In genomic region chr17:58005031-58005727, GRCh38 we compare ENCODE assay signal across 8 cellular contexts. TPM values are rescaled to one million over a fixed set of nuclear protein-coding genes. Genes with fewer than 3 reads are reported as not detected.
DNase-seq lines count a peak whose midpoint lies in the region; TF ChIP-seq lines count a peak whose summit lies in the region.

No MANE protein-coding gene starts in this region.

- TF ChIP-seq CTCF in fibroblast of villous mesenchyme (IDR thresholded peaks at IDR 0.05; ENCODE audit: insufficient read depth, low read depth, low read length): no peak
- TF ChIP-seq CTCF in spleen (IDR thresholded peaks at IDR 0.05 in 8 of 11, conservative IDR thresholded peaks at IDR 0.05 in 3 of 11): no peak

- H3K27me3 ChIP-seq in spleen (replicated peaks in 1 of 7): no peaks in the 10 kb centered on the region

- intact Hi-C loops in spleen (cut with DNase I; ENCODE audit: low total_unique reads): loop anchor here (10.0 kb wide), 1 partner anchor 80 kb away; the partner anchor contains the start of gene DYNLL2

- peak overlapping the region; percentile 100 for H3K4me3 ChIP-seq in SK-N-MC
- H3K4me3 ChIP-seq in fibroblast of villous mesenchyme (ENCODE audit: low read depth, low read length): peak overlapping the region; percentile 97
- H3K4me3 ChIP-seq in spleen: peak overlapping the region; percentile 48 to 97 (median 85)

- DNase-seq in NOMO-1 treated with DMSO at 0.1 percent for 48 hours (lab: John Stamatoyannopoulos, UW; ENCODE audit: unreplicated experiment) (peak; percentile 18), NOMO-1 treated with dmso at 0.1 percent for 144 hours (lab: John Stamatoyannopoulos, UW; ENCODE audit: unreplicated experiment) (no peak), SK-N-MC (ENCODE audit: low read depth, low spot score) (no peak), fibroblast of villous mesenchyme (ENCODE audit: low read depth) (no peak), spleen (no peak), NCI-H2081 (lab: John Stamatoyannopoulos, UW) (no peak), COR-L47 (lab: John Stamatoyannopoulos, UW) (no peak), DMS53 treated with DMSO at 0.1 percent for 48 hours (lab: John Stamatoyannopoulos, UW; ENCODE audit: unreplicated experiment) (no peak)

- peaks cover 26 to 74% (median 62%) of the 10 kb centered on the region in 6 donors for H3K4me1 ChIP-seq in spleen

- H3K27ac ChIP-seq in SK-N-MC: peak overlapping the region; percentile 99
- H3K27ac ChIP-seq in spleen: peak overlapping the region in 4 of 8 donors; percentile 9 to 98 (median 98)

- peaks cover 67% of the 10 kb centered on the region for H3K36me3 ChIP-seq in SK-N-MC (ENCODE audit: insufficient read depth, low read length)
- H3K36me3 ChIP-seq in spleen: peaks cover 0 to 58% (median 44%) of the 10 kb centered on the region in 6 donors

- H3K9me3 ChIP-seq in SK-N-MC (ENCODE audit: low read depth, low read length) (no peaks in the 10 kb centered on the region), spleen (no peaks in the 10 kb centered on the region)

- H3K9ac ChIP-seq in SK-N-MC (ENCODE audit: insufficient read length): peak overlapping the region; percentile 100

- TF ChIP-seq POLR2A in spleen (IDR thresholded peaks at IDR 0.05): no peak

- 35 to 69% (median 44%) methylated on average over 12 of the region's 12 CpGs for WGBS in spleen, 5 donors

RNA-seq across cellular contexts. Expression of gene SRSF1, which starts 1.9 kb away (rescaled TPM):
- total RNA-seq in fibroblast of villous mesenchyme: 330 and 434 TPM in 2 replicates
- total RNA-seq in spleen: 100 to 1,000 TPM; 165 to 213 (median 174) TPM
- 10 to 100 TPM; 65.8 to 90.4 (median 88.2) TPM for polyA plus RNA-seq in spleen

RNA-seq across cellular contexts. Expression of gene VEZF1, which starts 17.1 kb away (rescaled TPM):
- 40.3 and 51.8 TPM in 2 replicates for total RNA-seq in fibroblast of villous mesenchyme
- total RNA-seq in spleen: 10 to 100 TPM; 43.0 to 59.9 (median 54.2) TPM
- polyA plus RNA-seq in spleen: 10 to 100 TPM in 2 of 3 donors, 1 to 10 TPM in 1; 10.0 to 19.1 (median 10.2) TPM

RNA-seq across cellular contexts. Expression of gene CUEDC1, which starts 50.0 kb away (rescaled TPM):
- total RNA-seq in fibroblast of villous mesenchyme: 21.6 and 22.9 TPM in 2 replicates
- total RNA-seq in spleen: 10 to 100 TPM; 13.2 to 23.5 (median 16.7) TPM
- polyA plus RNA-seq in spleen: 10 to 100 TPM in 1 of 3 donors, 1 to 10 TPM in 2; 5.4 to 15.7 (median 5.4) TPM
